23 cellular contexts compared by ENCODE assay signal in the genomic region with DNA sequence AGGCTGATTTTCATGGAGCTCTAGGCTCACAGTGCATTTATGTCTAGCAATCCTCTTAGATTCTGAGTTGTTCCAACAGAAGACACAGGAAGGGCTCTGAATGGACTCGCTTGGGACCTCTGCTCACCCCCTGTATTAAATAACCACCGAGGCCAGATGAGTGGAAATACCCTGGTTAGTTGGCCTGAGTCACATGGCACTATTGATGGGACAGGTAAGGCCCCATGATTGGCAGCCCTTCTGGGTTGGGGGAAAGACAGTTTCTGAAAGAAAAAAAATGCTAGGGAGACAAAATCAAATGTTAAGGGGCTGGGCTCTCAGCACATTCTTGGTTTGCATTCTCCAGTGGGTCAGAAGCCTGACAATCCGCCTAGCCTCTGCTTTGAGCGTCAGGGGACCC. TPM values are rescaled to one million over a fixed set of nuclear protein-coding genes. Genes with fewer than 3 reads are reported as not detected.
DNase-seq lines count a peak whose midpoint lies in the region; ATAC-seq and TF ChIP-seq lines count a peak whose summit lies in the region.
"Had no signal": no experiment of that assay in that cellular context is flagged by ENCODE, and none has a peak within 500 bp of the region (broad histone marks: within the 10 kb centered on the region; RNA-seq: fewer than 3 reads in every experiment).

No MANE protein-coding gene starts in this region.

- CTCF ChIA-PET in CD8-positive, alpha-beta memory T cell (lab: Charles Lee), result no interaction called here
- CTCF ChIA-PET in PC-3 (lab: Charles Lee), result no interaction called here

- peaks cover 4% of the 10 kb centered on the region for H3K79me2 ChIP-seq in osteoblast (ENCODE audit: insufficient read depth, low read length)
- no peaks in the 10 kb centered on the region for H3K79me2 ChIP-seq in PC-3 (ENCODE audit: low read length)

- H3K27me3 Mint-ChIP-seq in T-helper 1 cell treated with Interleukin-12 subunit alpha and Interleukin-12 subunit beta and Interleukin-4 antibody, amounts not matched to agents 30 μg/mL and 1 μg/mL, for 36 hours (ENCODE audit: low read depth), result no peaks in the 10 kb centered on the region
- H3K27me3 Mint-ChIP-seq in CD8-positive, alpha-beta memory T cell, result no peaks in the 10 kb centered on the region
- no peaks in the 10 kb centered on the region for H3K27me3 Mint-ChIP-seq in activated T-helper 2 cell treated with anti-CD3 and anti-CD28 coated beads, Interferon-gamma antibody, Interleukin-2, Interleukin-4, amounts not matched to agents 10 μg/mL and 5 μg/mL and 100 μg/mL, durations not matched to agents 14 hours and 24 hours and 36 hours (ENCODE audit: low read depth)
- H3K27me3 Mint-ChIP-seq in mesothelial cell of epicardium (ENCODE audit: low read depth), result no peaks in the 10 kb centered on the region
- H3K27me3 Mint-ChIP-seq: progenitor cell of endocrine pancreas had no signal

- H3K4me1 Mint-ChIP-seq in T-helper 1 cell treated with Interleukin-12 subunit alpha and Interleukin-12 subunit beta and Interleukin-4 antibody, amounts not matched to agents 30 μg/mL and 1 μg/mL, for 36 hours (ENCODE audit: low read depth), result peaks cover 19% of the 10 kb centered on the region
- H3K4me1 Mint-ChIP-seq in CD8-positive, alpha-beta memory T cell, result peaks cover 24 to 52% (median 30%) of the 10 kb centered on the region in 3 donors
- peaks cover 21% of the 10 kb centered on the region for H3K4me1 Mint-ChIP-seq in activated T-helper 2 cell treated with anti-CD3 and anti-CD28 coated beads, Interferon-gamma antibody, Interleukin-2, Interleukin-4, amounts not matched to agents 10 μg/mL and 5 μg/mL and 100 μg/mL, durations not matched to agents 14 hours and 24 hours and 36 hours (ENCODE audit: low read depth)
- H3K4me1 Mint-ChIP-seq in mesothelial cell of epicardium, result no peaks in the 10 kb centered on the region

- H3K4me3 ChIP-seq in CD8-positive, alpha-beta memory T cell (ENCODE audit: low read length), result no peak overlapping the region
- H3K4me3 ChIP-seq in osteoblast (ENCODE audit: insufficient read depth, low read length), result no peak overlapping the region
- H3K4me3 ChIP-seq in PC-3 (ENCODE audit: low read length), result no peak overlapping the region
- H3K4me3 ChIP-seq: skin epidermis, uterus had no signal

- H3K27ac ChIP-seq in CD8-positive, alpha-beta memory T cell (ENCODE audit: low read depth, low read length), result no peak overlapping the region
- H3K27ac ChIP-seq in osteoblast (ENCODE audit: low read depth, low read length) (no peak overlapping the region), PC-3 (ENCODE audit: low read length) (no peak overlapping the region)
- H3K27ac ChIP-seq: uterus had no signal

- H3K27me3 ChIP-seq in CD8-positive, alpha-beta memory T cell (ENCODE audit: insufficient read depth, low read length, poor library complexity, severe bottlenecking), result no peaks in the 10 kb centered on the region
- H3K27me3 ChIP-seq in osteoblast (ENCODE audit: insufficient read depth, low read length), result no peaks in the 10 kb centered on the region
- H3K27me3 ChIP-seq in PC-3 (ENCODE audit: low read length), result no peaks in the 10 kb centered on the region
- H3K27me3 ChIP-seq: uterus had no signal

- H2AFZ ChIP-seq in osteoblast (ENCODE audit: low read length) (no peak overlapping the region), PC-3 (ENCODE audit: low read length) (no peak overlapping the region)

- H3K4me3 Mint-ChIP-seq in T-helper 1 cell treated with Interleukin-12 subunit alpha and Interleukin-12 subunit beta and Interleukin-4 antibody, amounts not matched to agents 30 μg/mL and 1 μg/mL, for 36 hours, result no peak overlapping the region
- H3K4me3 Mint-ChIP-seq in CD8-positive, alpha-beta memory T cell, result no peak overlapping the region
- H3K4me3 Mint-ChIP-seq in activated T-helper 2 cell treated with anti-CD3 and anti-CD28 coated beads, Interferon-gamma antibody, Interleukin-2, Interleukin-4, amounts not matched to agents 10 μg/mL and 5 μg/mL and 100 μg/mL, durations not matched to agents 14 hours and 24 hours and 36 hours (ENCODE audit: low read depth), result no peak overlapping the region
- no peak overlapping the region for H3K4me3 Mint-ChIP-seq in mesothelial cell of epicardium
- H3K4me3 Mint-ChIP-seq: activated naive CD4-positive, alpha-beta T cell treated with anti-CD3 and anti-CD28 coated beads for 36 hours; nephron had no signal

- no peak for ATAC-seq in PC-3

- peaks cover 59% of the 10 kb centered on the region for H3K36me3 Mint-ChIP-seq in T-helper 1 cell treated with Interleukin-12 subunit alpha and Interleukin-12 subunit beta and Interleukin-4 antibody, amounts not matched to agents 30 μg/mL and 1 μg/mL, for 36 hours (ENCODE audit: low read depth)
- peaks cover 12 to 75% (median 12%) of the 10 kb centered on the region in 3 donors for H3K36me3 Mint-ChIP-seq in CD8-positive, alpha-beta memory T cell
- H3K36me3 Mint-ChIP-seq in activated T-helper 2 cell treated with anti-CD3 and anti-CD28 coated beads, Interferon-gamma antibody, Interleukin-2, Interleukin-4, amounts not matched to agents 10 μg/mL and 5 μg/mL and 100 μg/mL, durations not matched to agents 14 hours and 24 hours and 36 hours (ENCODE audit: low read depth), result peaks cover 83% of the 10 kb centered on the region
- peaks cover 57% of the 10 kb centered on the region for H3K36me3 Mint-ChIP-seq in mesothelial cell of epicardium

- H3F3A ChIP-seq in PC-3 (ENCODE audit: low read length, unreplicated experiment), result no peaks in the 10 kb centered on the region

- H3K9ac ChIP-seq in PC-3 (ENCODE audit: low read length), result no peak overlapping the region

- TF ChIP-seq CTCF in mesothelial cell of epicardium (IDR thresholded peaks at IDR 0.05; ENCODE audit: unreplicated experiment) (no peak), osteoblast (IDR thresholded peaks at IDR 0.05; ENCODE audit: extremely low read depth, low read depth, low read length) (no peak), PC-3 (conservative IDR thresholded peaks at IDR 0.05; ENCODE audit: low read depth, low read length) (no peak)

- peaks cover 7% of the 10 kb centered on the region for H3K4me1 ChIP-seq in CD8-positive, alpha-beta memory T cell (ENCODE audit: insufficient read depth, low read length)
- H3K4me1 ChIP-seq in osteoblast (ENCODE audit: insufficient read depth, low read length) (no peaks in the 10 kb centered on the region), PC-3 (ENCODE audit: insufficient read depth, low read length) (no peaks in the 10 kb centered on the region)
- H3K4me1 ChIP-seq: uterus had no signal

- intact Hi-C loops in activated T-helper 2 cell treated with anti-CD3 and anti-CD28 coated beads, Interferon-gamma antibody, Interleukin-2, Interleukin-4, amounts not matched to agents 10 μg/mL and 5 μg/mL and 100 μg/mL, durations not matched to agents 14 hours and 24 hours and 36 hours (cut with micrococcal nuclease), result no loop called here
- intact Hi-C loops in PC-3 (cut with micrococcal nuclease), result no loop called here

- POLR2A ChIA-PET in CD8-positive, alpha-beta memory T cell (lab: Charles Lee), result no interaction called here
- POLR2A ChIA-PET in PC-3 (lab: Charles Lee; ENCODE audit: unreplicated experiment), result no interaction called here

- H3K36me3 ChIP-seq in CD8-positive, alpha-beta memory T cell (ENCODE audit: insufficient read depth, low read length), result peaks cover 2% of the 10 kb centered on the region
- H3K36me3 ChIP-seq in osteoblast (ENCODE audit: insufficient read depth, low read length) (no peaks in the 10 kb centered on the region), PC-3 (ENCODE audit: low read depth, low read length) (no peaks in the 10 kb centered on the region)
- H3K36me3 ChIP-seq: uterus had no signal

- peak overlapping the region; percentile 41 for H3K27ac Mint-ChIP-seq in T-helper 1 cell treated with Interleukin-12 subunit alpha and Interleukin-12 subunit beta and Interleukin-4 antibody, amounts not matched to agents 30 μg/mL and 1 μg/mL, for 36 hours
- peak overlapping the region; percentile 1 to 94 (median 64) for H3K27ac Mint-ChIP-seq in CD8-positive, alpha-beta memory T cell
- H3K27ac Mint-ChIP-seq in activated T-helper 2 cell treated with anti-CD3 and anti-CD28 coated beads, Interferon-gamma antibody, Interleukin-2, Interleukin-4, amounts not matched to agents 10 μg/mL and 5 μg/mL and 100 μg/mL, durations not matched to agents 14 hours and 24 hours and 36 hours, result peak overlapping the region; percentile 19
- peak overlapping the region; percentile 10 for H3K27ac Mint-ChIP-seq in mesothelial cell of epicardium
- H3K27ac Mint-ChIP-seq: activated naive CD4-positive, alpha-beta T cell treated with anti-CD3 and anti-CD28 coated beads for 36 hours; nephron; progenitor cell of endocrine pancreas had no signal

- no TSS peak for BruUV-seq in PC-3 (replicated peaks; lab: Mats Ljungman, UMichigan)

- H4K20me1 ChIP-seq in osteoblast (ENCODE audit: insufficient read depth, low read length), result peaks cover 3% of the 10 kb centered on the region
- no peaks in the 10 kb centered on the region for H4K20me1 ChIP-seq in PC-3 (ENCODE audit: low read length)

- H3K9me2 ChIP-seq in PC-3 (replicated peaks; ENCODE audit: low read length), result no peaks in the 10 kb centered on the region

- no peaks in the 10 kb centered on the region for H3K9me3 ChIP-seq in CD8-positive, alpha-beta memory T cell (ENCODE audit: low read length)
- H3K9me3 ChIP-seq in osteoblast (ENCODE audit: low read depth, low read length) (no peaks in the 10 kb centered on the region), PC-3 (ENCODE audit: low read length) (no peaks in the 10 kb centered on the region)
- H3K9me3 ChIP-seq: uterus had no signal

- DNase-seq in T-helper 1 cell (no peak), mesothelial cell of epicardium (ENCODE audit: low spot score in 2 of 2, unreplicated experiment in 2 of 2) (no peak), osteoblast (ENCODE audit: insufficient read length, low spot score, missing footprints) (no peak), PC-3 (no peak)
- DNase-seq in CD8-positive, alpha-beta memory T cell, result no peak
- DNase-seq in activated T-helper 2 cell treated with anti-CD3 and anti-CD28 coated beads, Interferon-gamma antibody, Interleukin-2, Interleukin-4, amounts not matched to agents 10 μg/mL and 5 μg/mL and 100 μg/mL, durations not matched to agents 14 hours and 24 hours and 36 hours (ENCODE audit: low spot score), result no peak
- no peak for DNase-seq in activated naive CD4-positive, alpha-beta T cell (lab: John Stamatoyannopoulos, UW)
- DNase-seq: 8988T; activated CD4-positive, CD25-positive, alpha-beta regulatory T cell; activated naive CD4-positive, alpha-beta T cell treated with anti-CD3 and anti-CD28 coated beads for 36 hours; GOT3; hypothalamus; mammary epithelial cell; NCI-H1417; NCI-H526; SHP77 treated with DMSO at 0.1 percent for 48 hours; stimulated activated CD4-positive, alpha-beta T cell treated with anti-CD3 and anti-CD28 coated beads, Interleukin-4, amount 100 ng/mL, for 1 hour; substantia nigra; uterus had no signal

- no peak overlapping the region for H3K4me2 ChIP-seq in osteoblast (ENCODE audit: insufficient read depth, low read length)
- H3K4me2 ChIP-seq in PC-3 (ENCODE audit: low read length), result no peak overlapping the region

- H3K9me3 Mint-ChIP-seq in T-helper 1 cell treated with Interleukin-12 subunit alpha and Interleukin-12 subunit beta and Interleukin-4 antibody, amounts not matched to agents 30 μg/mL and 1 μg/mL, for 36 hours, result peaks cover 8% of the 10 kb centered on the region
- H3K9me3 Mint-ChIP-seq in CD8-positive, alpha-beta memory T cell, result no peaks in the 10 kb centered on the region
- no peaks in the 10 kb centered on the region for H3K9me3 Mint-ChIP-seq in activated T-helper 2 cell treated with anti-CD3 and anti-CD28 coated beads, Interferon-gamma antibody, Interleukin-2, Interleukin-4, amounts not matched to agents 10 μg/mL and 5 μg/mL and 100 μg/mL, durations not matched to agents 14 hours and 24 hours and 36 hours
- H3K9me3 Mint-ChIP-seq in mesothelial cell of epicardium, result peaks cover 9% of the 10 kb centered on the region
- H3K9me3 Mint-ChIP-seq: activated naive CD4-positive, alpha-beta T cell treated with anti-CD3 and anti-CD28 coated beads for 36 hours; nephron had no signal

RNA-seq across cellular contexts. Expression of a gene that starts 14.8 kb away (rescaled TPM):
- 10 to 100 TPM; 45.3 to 48.7 TPM for total RNA-seq in CD8-positive, alpha-beta memory T cell
- polyA plus RNA-seq in CD8-positive, alpha-beta memory T cell, result 55.5 TPM
- total RNA-seq in activated T-helper 2 cell treated with anti-CD3 and anti-CD28 coated beads, Interferon-gamma antibody, Interleukin-2, Interleukin-4, amounts not matched to agents 10 μg/mL and 5 μg/mL and 100 μg/mL, durations not matched to agents 14 hours and 24 hours and 36 hours, result 48.5 and 52.1 TPM in 2 replicates
- total RNA-seq in mesothelial cell of epicardium, result 59.2 to 64.1 TPM (median 62.8 TPM) in 3 replicates
- 45.6 and 55.4 TPM in 2 replicates for total RNA-seq in osteoblast
- total RNA-seq in PC-3 (2014; rRNA removed), result 0.84 and 0.92 TPM in 2 replicates

Comparison
In these comparisons a context has a peak if more than half of its experiments do, and no peak if none do; other contexts are left out.
1. H3K27ac Mint-ChIP-seq: peak in every context shown above with its lines; median percentile 64 in CD8-positive, alpha-beta memory T cell; 41 in T-helper 1 cell treated with Interleukin-12 subunit alpha and Interleukin-12 subunit beta and Interleukin-4 antibody, amounts not matched to agents 30 μg/mL and 1 μg/mL, for 36 hours; 19 in activated T-helper 2 cell treated with anti-CD3 and anti-CD28 coated beads, Interferon-gamma antibody, Interleukin-2, Interleukin-4, amounts not matched to agents 10 μg/mL and 5 μg/mL and 100 μg/mL, durations not matched to agents 14 hours and 24 hours and 36 hours; 10 in mesothelial cell of epicardium.
2. RNA of a gene that starts 14.8 kb away (total RNA-seq): 59.2 to 64.1 TPM in mesothelial cell of epicardium, 45.3 to 48.7 TPM in CD8-positive, alpha-beta memory T cell, 48.5 to 52.1 TPM in activated T-helper 2 cell treated with anti-CD3 and anti-CD28 coated beads, Interferon-gamma antibody, Interleukin-2, Interleukin-4, amounts not matched to agents 10 μg/mL and 5 μg/mL and 100 μg/mL, durations not matched to agents 14 hours and 24 hours and 36 hours and 45.6 to 55.4 TPM in osteoblast; 0.84 to 0.92 TPM in PC-3; every median in the first group is over 10 times any median in the second.